Comparison of ENCODE assay signal across 8 cellular contexts in the genomic region with DNA sequence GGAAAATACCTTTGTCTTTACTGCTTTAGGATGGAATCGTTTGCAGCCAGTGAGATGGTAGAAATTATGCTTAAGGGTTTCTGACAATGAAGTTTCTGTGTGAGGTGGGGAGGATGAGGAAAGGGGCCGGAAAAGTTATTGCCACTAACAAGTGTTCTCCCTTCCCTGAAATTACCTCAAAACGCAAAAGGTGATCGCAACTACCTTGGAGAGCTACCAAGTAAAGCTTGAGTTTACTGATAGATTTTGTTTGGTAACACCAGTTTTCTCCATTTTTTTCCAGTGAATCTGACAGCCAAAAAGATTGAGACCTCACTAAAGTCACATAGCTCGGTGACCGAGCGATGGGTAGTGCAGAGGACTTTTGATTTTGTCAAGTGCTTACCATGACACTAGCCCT. TPM values are rescaled to one million over a fixed set of nuclear protein-coding genes. Genes with fewer than 3 reads are reported as not detected.
DNase-seq lines count a peak whose midpoint lies in the region; TF ChIP-seq lines count a peak whose summit lies in the region.

No MANE protein-coding gene starts in this region.

- POLR2A ChIA-PET in HEK293T (lab: Yijun Ruan, JAX), result interaction anchor here (1.0 to 3.3 kb wide), 3 partner anchors 12 to 80 kb away, joined by 4 to 35 read pairs (median 12); partner anchors contain the start of gene MEIG1

- peaks cover 32% of the 10 kb centered on the region for H3K4me1 ChIP-seq in suprapubic skin

- CTCF ChIA-PET in HEK293T (lab: Yijun Ruan, JAX), result interaction anchor here (0.6 kb wide), 1 partner anchor 1376 kb away, joined by 3 read pairs; no protein-coding TSS in a partner anchor

- TF ChIP-seq CTCF in WERI-Rb-1 (IDR thresholded peaks at IDR 0.05; ENCODE audit: low read depth, low read length) (no peak), suprapubic skin (IDR thresholded peaks at IDR 0.05) (no peak)

- DNase-seq in activated naive CD4-positive, alpha-beta T cell treated with anti-CD3 and anti-CD28 coated beads, Interleukin-2, amount 50 U/mL, for 16 hours, result no peak
- DNase-seq in WERI-Rb-1 (no peak), suprapubic skin (ENCODE audit: low spot score in 2 of 2) (no peak), HEK293T (ENCODE audit: extremely low spot score) (no peak), HPDE6-E6E7 (ENCODE audit: extremely low spot score) (no peak)
- DNase-seq in stimulated activated CD4-positive, alpha-beta T cell treated with anti-CD3 and anti-CD28 coated beads, Interleukin-2, amount 100 ng/mL, for 48 hours, result no peak

- no peak overlapping the region for H3K27ac ChIP-seq in WERI-Rb-1
- H3K27ac ChIP-seq in suprapubic skin, result no peak overlapping the region

- H3K9me3 Mint-ChIP-seq in activated naive CD4-positive, alpha-beta T cell treated with anti-CD3 and anti-CD28 coated beads, Interleukin-2, amount 50 U/mL, for 24 hours, result no peaks in the 10 kb centered on the region

- H3K27me3 ChIP-seq in WERI-Rb-1 (ENCODE audit: insufficient read depth, low read depth, severe bottlenecking) (no peaks in the 10 kb centered on the region), suprapubic skin (no peaks in the 10 kb centered on the region)

- H3K27me3 Mint-ChIP-seq in activated naive CD4-positive, alpha-beta T cell treated with anti-CD3 and anti-CD28 coated beads, Interleukin-2, amount 50 U/mL, for 24 hours, result no peaks in the 10 kb centered on the region

- H3K4me3 ChIP-seq in WERI-Rb-1 (ENCODE audit: low read depth, low read length), result peak overlapping the region; percentile 93
- peak overlapping the region; percentile 92 for H3K4me3 ChIP-seq in iPS-11a (ENCODE audit: low read depth, low read length)
- H3K4me3 ChIP-seq in suprapubic skin, result peak overlapping the region; percentile 72

- H3K4me3 Mint-ChIP-seq in activated naive CD4-positive, alpha-beta T cell treated with anti-CD3 and anti-CD28 coated beads, Interleukin-2, amount 50 U/mL, for 24 hours, result peak overlapping the region; percentile 95

- TF ChIP-seq EP300 in suprapubic skin (IDR thresholded peaks at IDR 0.05), result no peak

- 58% methylated on average over 7 of the region's 7 CpGs for WGBS in suprapubic skin

- peaks cover 8% of the 10 kb centered on the region; the same call in 1 of the 2 replicates for H3K36me3 ChIP-seq in WERI-Rb-1
- no peaks in the 10 kb centered on the region for H3K36me3 ChIP-seq in suprapubic skin

- peaks cover 4% of the 10 kb centered on the region for H3K36me3 Mint-ChIP-seq in activated naive CD4-positive, alpha-beta T cell treated with anti-CD3 and anti-CD28 coated beads, Interleukin-2, amount 50 U/mL, for 24 hours

- peak overlapping the region; percentile 79 for H3K27ac Mint-ChIP-seq in activated naive CD4-positive, alpha-beta T cell treated with anti-CD3 and anti-CD28 coated beads, Interleukin-2, amount 50 U/mL, for 24 hours

- TF ChIP-seq POLR2A in suprapubic skin (IDR thresholded peaks at IDR 0.05), result no peak

- H3K9me3 ChIP-seq in WERI-Rb-1 (ENCODE audit: severe bottlenecking) (no peaks in the 10 kb centered on the region), suprapubic skin (no peaks in the 10 kb centered on the region)

- H3K4me1 Mint-ChIP-seq in activated naive CD4-positive, alpha-beta T cell treated with anti-CD3 and anti-CD28 coated beads, Interleukin-2, amount 50 U/mL, for 24 hours, result peaks cover 40% of the 10 kb centered on the region

TF ChIP-seq in HEK293T, 16 proteins besides CTCF, POLR2A, EP300 and RAD21:
- TF ChIP-seq NFRKB (IDR thresholded peaks at IDR 0.05) (no peak), TARDBP (IDR thresholded peaks at IDR 0.05) (no peak), BHLHE40 (IDR thresholded peaks at IDR 0.05; ENCODE audit: borderline replicate concordance) (no peak), SUZ12 (IDR thresholded peaks at IDR 0.05) (no peak), ARNT (IDR thresholded peaks at IDR 0.05) (no peak), L3MBTL2 (conservative IDR thresholded peaks at IDR 0.05) (no peak)

RNA-seq across cellular contexts. Expression of gene SUV39H2, which starts 1.5 kb away (rescaled TPM):
- 10 to 100 TPM in 1 of 4 donors, 1 to 10 TPM in 3; 2.3 to 11.2 (median 5.9) TPM for total RNA-seq in suprapubic skin

RNA-seq across cellular contexts. Expression of gene HSPA14, which starts 42.1 kb away (rescaled TPM):
- total RNA-seq in suprapubic skin, result 10 to 100 TPM in 1 of 4 donors, 1 to 10 TPM in 3; 6.6 to 11.7 (median 7.4) TPM

RNA-seq across cellular contexts. Expression of gene MSANTD7, which starts 42.1 kb away (rescaled TPM):
- total RNA-seq in suprapubic skin, result 10 to 100 TPM in 3 of 4 donors, 1 to 10 TPM in 1; 6.6 to 21.6 (median 13.9) TPM

RNA-seq across cellular contexts. Expression of gene CDNF, which starts 42.4 kb away (rescaled TPM):
- total RNA-seq in suprapubic skin, result 1 to 10 TPM; 2.3 to 5.3 (median 4.3) TPM
